ENCODE assay signal across 2 cellular contexts in genomic region chr12:123151679-123152454, GRCh38.
TF ChIP-seq lines count a peak whose summit lies in the region.

No MANE protein-coding gene starts in this region.

TF ChIP-seq in SK-N-SH, 30 proteins besides CTCF, POLR2A, EP300 and RAD21 (continued from another document):
- no peak for TF ChIP-seq REST (IDR thresholded peaks at IDR 0.05; ENCODE audit: low read depth, low read length)
- no peak for TF ChIP-seq SIN3A (IDR thresholded peaks at IDR 0.05; ENCODE audit: borderline replicate concordance, low read depth, low read length)
- TF ChIP-seq, protein P1, sequence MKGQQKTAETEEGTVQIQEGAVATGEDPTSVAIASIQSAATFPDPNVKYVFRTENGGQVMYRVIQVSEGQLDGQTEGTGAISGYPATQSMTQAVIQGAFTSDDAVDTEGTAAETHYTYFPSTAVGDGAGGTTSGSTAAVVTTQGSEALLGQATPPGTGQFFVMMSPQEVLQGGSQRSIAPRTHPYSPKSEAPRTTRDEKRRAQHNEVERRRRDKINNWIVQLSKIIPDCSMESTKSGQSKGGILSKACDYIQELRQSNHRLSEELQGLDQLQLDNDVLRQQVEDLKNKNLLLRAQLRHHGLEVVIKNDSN (IDR thresholded peaks at IDR 0.05; ENCODE audit: borderline replicate concordance, low read depth) = no peak
- no peak for TF ChIP-seq CHD2 (IDR thresholded peaks at IDR 0.05; ENCODE audit: low read length, partially characterized antibody)
- TF ChIP-seq GABPA (IDR thresholded peaks at IDR 0.05; ENCODE audit: low read depth) = no peak

TF ChIP-seq in SK-N-SH treated with all-trans-retinoic acid at 6 μM for 48 hours, 23 proteins besides CTCF, POLR2A, EP300 and RAD21 (continued from another document):
- TF ChIP-seq, protein P2, sequence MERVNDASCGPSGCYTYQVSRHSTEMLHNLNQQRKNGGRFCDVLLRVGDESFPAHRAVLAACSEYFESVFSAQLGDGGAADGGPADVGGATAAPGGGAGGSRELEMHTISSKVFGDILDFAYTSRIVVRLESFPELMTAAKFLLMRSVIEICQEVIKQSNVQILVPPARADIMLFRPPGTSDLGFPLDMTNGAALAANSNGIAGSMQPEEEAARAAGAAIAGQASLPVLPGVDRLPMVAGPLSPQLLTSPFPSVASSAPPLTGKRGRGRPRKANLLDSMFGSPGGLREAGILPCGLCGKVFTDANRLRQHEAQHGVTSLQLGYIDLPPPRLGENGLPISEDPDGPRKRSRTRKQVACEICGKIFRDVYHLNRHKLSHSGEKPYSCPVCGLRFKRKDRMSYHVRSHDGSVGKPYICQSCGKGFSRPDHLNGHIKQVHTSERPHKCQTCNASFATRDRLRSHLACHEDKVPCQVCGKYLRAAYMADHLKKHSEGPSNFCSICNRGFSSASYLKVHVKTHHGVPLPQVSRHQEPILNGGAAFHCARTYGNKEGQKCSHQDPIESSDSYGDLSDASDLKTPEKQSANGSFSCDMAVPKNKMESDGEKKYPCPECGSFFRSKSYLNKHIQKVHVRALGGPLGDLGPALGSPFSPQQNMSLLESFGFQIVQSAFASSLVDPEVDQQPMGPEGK (CRISPR knock-in tag; IDR thresholded peaks at IDR 0.05; ENCODE audit: borderline replicate concordance) = no peak
- TF ChIP-seq OSR1 (CRISPR knock-in tag; IDR thresholded peaks at IDR 0.05) (no peak), ZNF8 (CRISPR knock-in tag; IDR thresholded peaks at IDR 0.05) (no peak), ZFP30 (CRISPR knock-in tag; IDR thresholded peaks at IDR 0.05) (no peak), BACH2 (CRISPR knock-in tag; IDR thresholded peaks at IDR 0.05; ENCODE audit: borderline replicate concordance) (no peak), CREB5 (CRISPR knock-in tag; IDR thresholded peaks at IDR 0.05; ENCODE audit: low read depth) (no peak), PPARA (CRISPR knock-in tag; IDR thresholded peaks at IDR 0.05; ENCODE audit: borderline replicate concordance) (no peak), ISL1 (CRISPR knock-in tag; IDR thresholded peaks at IDR 0.05) (no peak), GLIS3 (CRISPR knock-in tag; IDR thresholded peaks at IDR 0.05) (no peak), ZFP3 (CRISPR knock-in tag; IDR thresholded peaks at IDR 0.05) (no peak), CSDC2 (CRISPR knock-in tag; IDR thresholded peaks at IDR 0.05) (no peak), ARNTL (CRISPR knock-in tag; IDR thresholded peaks at IDR 0.05; ENCODE audit: borderline replicate concordance, low read depth) (no peak), TSHZ2 (CRISPR knock-in tag; IDR thresholded peaks at IDR 0.05) (no peak)
- TF ChIP-seq, protein P3, sequence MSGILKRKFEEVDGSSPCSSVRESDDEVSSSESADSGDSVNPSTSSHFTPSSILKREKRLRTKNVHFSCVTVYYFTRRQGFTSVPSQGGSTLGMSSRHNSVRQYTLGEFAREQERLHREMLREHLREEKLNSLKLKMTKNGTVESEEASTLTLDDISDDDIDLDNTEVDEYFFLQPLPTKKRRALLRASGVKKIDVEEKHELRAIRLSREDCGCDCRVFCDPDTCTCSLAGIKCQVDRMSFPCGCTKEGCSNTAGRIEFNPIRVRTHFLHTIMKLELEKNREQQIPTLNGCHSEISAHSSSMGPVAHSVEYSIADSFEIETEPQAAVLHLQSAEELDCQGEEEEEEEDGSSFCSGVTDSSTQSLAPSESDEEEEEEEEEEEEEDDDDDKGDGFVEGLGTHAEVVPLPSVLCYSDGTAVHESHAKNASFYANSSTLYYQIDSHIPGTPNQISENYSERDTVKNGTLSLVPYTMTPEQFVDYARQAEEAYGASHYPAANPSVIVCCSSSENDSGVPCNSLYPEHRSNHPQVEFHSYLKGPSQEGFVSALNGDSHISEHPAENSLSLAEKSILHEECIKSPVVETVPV (CRISPR knock-in tag; IDR thresholded peaks at IDR 0.05) = no peak
TF ChIP-seq in SK-N-SH treated with all-trans-retinoic acid at 6 μM for 48 hours: peak in this region for 0.
